1 cellular context compared by ENCODE assay signal in genomic region chr6:7147051-7147671, GRCh38.
A peak's percentile ranks its signal among the peaks of the same experiment; 100 is the strongest.
TF ChIP-seq lines count a peak whose summit lies in the region.

No MANE protein-coding gene starts in this region.

TF ChIP-seq in K562, 482 proteins besides CTCF, POLR2A, EP300 and RAD21 (continued from another document):
- TF ChIP-seq SMAD3 (CRISPR knock-in tag; conservative IDR thresholded peaks at IDR 0.05) = peak; percentile 27; the same call in 1 of the 2 replicates
- peak; percentile 5; the same call in 1 of the 2 replicates for TF ChIP-seq GABPA (tag; conservative IDR thresholded peaks at IDR 0.05; ENCODE audit: low read depth)
- peak; percentile 47; the same call in 1 of the 2 replicates for TF ChIP-seq ARID3A (IDR thresholded peaks at IDR 0.05; ENCODE audit: borderline replicate concordance, low read depth, low read length)
- TF ChIP-seq, protein P1, sequence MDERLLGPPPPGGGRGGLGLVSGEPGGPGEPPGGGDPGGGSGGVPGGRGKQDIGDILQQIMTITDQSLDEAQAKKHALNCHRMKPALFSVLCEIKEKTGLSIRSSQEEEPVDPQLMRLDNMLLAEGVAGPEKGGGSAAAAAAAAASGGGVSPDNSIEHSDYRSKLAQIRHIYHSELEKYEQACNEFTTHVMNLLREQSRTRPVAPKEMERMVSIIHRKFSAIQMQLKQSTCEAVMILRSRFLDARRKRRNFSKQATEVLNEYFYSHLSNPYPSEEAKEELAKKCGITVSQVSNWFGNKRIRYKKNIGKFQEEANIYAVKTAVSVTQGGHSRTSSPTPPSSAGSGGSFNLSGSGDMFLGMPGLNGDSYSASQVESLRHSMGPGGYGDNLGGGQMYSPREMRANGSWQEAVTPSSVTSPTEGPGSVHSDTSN (CRISPR knock-in tag; IDR thresholded peaks at IDR 0.05; ENCODE audit: low read depth) = no peak
- TF ChIP-seq, protein P1 (tag; conservative IDR thresholded peaks at IDR 0.05; ENCODE audit: low read depth) = peak; percentile 83
- no peak for TF ChIP-seq SMAD1 (IDR thresholded peaks at IDR 0.05; ENCODE audit: low read depth, low read length, partially characterized antibody)
- 0 out of 2 replicates have a peak, but pooled peaks have one; percentile 49 for TF ChIP-seq ZNF766 (CRISPR knock-in tag; conservative IDR thresholded peaks at IDR 0.05)
- no peak for TF ChIP-seq PATZ1 (CRISPR knock-in tag; IDR thresholded peaks at IDR 0.05; ENCODE audit: borderline replicate concordance)
